Comparison of ENCODE assay signal across 18 cellular contexts in genomic region chr9:29556317-29556716, GRCh38.
DNase-seq lines count a peak whose midpoint lies in the region; ATAC-seq, FAIRE-seq and TF ChIP-seq lines count a peak whose summit lies in the region.
"Had no signal": no experiment of that assay in that cellular context is flagged by ENCODE, and none has a peak within 500 bp of the region (broad histone marks: within the 10 kb centered on the region; RNA-seq: fewer than 3 reads in every experiment).

No MANE protein-coding gene starts in this region.

- no peak for TF ChIP-seq POLR2A in transverse colon (IDR thresholded peaks at IDR 0.05)

- H3K4me1 ChIP-seq in ACC112 (ENCODE audit: control insufficient read depth, insufficient read depth, low read length, unreplicated experiment) (no peaks in the 10 kb centered on the region), astrocyte (ENCODE audit: insufficient read depth, low read length) (no peaks in the 10 kb centered on the region), transverse colon (no peaks in the 10 kb centered on the region)
- H3K4me1 ChIP-seq: tibial nerve had no signal

- H3K27me3 ChIP-seq in ACC112 (ENCODE audit: insufficient read depth, low read length), result no peaks in the 10 kb centered on the region
- H3K27me3 ChIP-seq in astrocyte (ENCODE audit: insufficient read depth, low read length), result no peaks in the 10 kb centered on the region
- no peaks in the 10 kb centered on the region for H3K27me3 ChIP-seq in transverse colon
- H3K27me3 ChIP-seq: esophagus squamous epithelium, tibial nerve had no signal

- H3K4me1 Mint-ChIP-seq in astrocyte (ENCODE audit: low read depth, unreplicated experiment) (no peaks in the 10 kb centered on the region), nephron progenitor cell (no peaks in the 10 kb centered on the region)
- H3K4me1 Mint-ChIP-seq: activated naive CD4-positive, alpha-beta T cell treated with anti-CD3 and anti-CD28 coated beads, Interleukin-2, amount 50 U/mL, for 24 hours; mesothelial cell of epicardium had no signal

- H3K36me3 Mint-ChIP-seq in astrocyte (ENCODE audit: low read depth, unreplicated experiment) (no peaks in the 10 kb centered on the region), nephron progenitor cell (ENCODE audit: low read depth) (no peaks in the 10 kb centered on the region)
- H3K36me3 Mint-ChIP-seq: activated naive CD4-positive, alpha-beta T cell treated with anti-CD3 and anti-CD28 coated beads, Interleukin-2, amount 50 U/mL, for 24 hours had no signal

- no peaks in the 10 kb centered on the region for H3K79me2 ChIP-seq in ACC112 (ENCODE audit: control insufficient read depth, insufficient read depth, low read length, unreplicated experiment)
- H3K79me2 ChIP-seq in astrocyte (ENCODE audit: insufficient read depth, low read length), result no peaks in the 10 kb centered on the region

- TF ChIP-seq CTCF in astrocyte (IDR thresholded peaks at IDR 0.05; ENCODE audit: insufficient read depth, low read depth, low read length), result no peak
- TF ChIP-seq CTCF in coronary artery (IDR thresholded peaks at IDR 0.05), result no peak
- TF ChIP-seq CTCF in transverse colon (IDR thresholded peaks at IDR 0.05), result no peak
- no peak for TF ChIP-seq CTCF in nephron progenitor cell (IDR thresholded peaks at IDR 0.05)

- H3K4me3 Mint-ChIP-seq in astrocyte (ENCODE audit: unreplicated experiment) (no peak overlapping the region), nephron progenitor cell (no peak overlapping the region)
- H3K4me3 Mint-ChIP-seq: activated naive CD4-positive, alpha-beta T cell treated with anti-CD3 and anti-CD28 coated beads, Interleukin-2, amount 50 U/mL, for 24 hours; mesothelial cell of epicardium had no signal

- no peak overlapping the region for H3K4me3 ChIP-seq in ACC112 (ENCODE audit: low read depth, low read length)
- H3K4me3 ChIP-seq in astrocyte (ENCODE audit: insufficient read depth, low read depth, low read length), result no peak overlapping the region
- no peak overlapping the region for H3K4me3 ChIP-seq in coronary artery
- no peak overlapping the region for H3K4me3 ChIP-seq in transverse colon
- H3K4me3 ChIP-seq: esophagus squamous epithelium, tibial nerve had no signal

- H3K9me3 Mint-ChIP-seq in astrocyte (ENCODE audit: unreplicated experiment) (peaks cover 11% of the 10 kb centered on the region), nephron progenitor cell (peaks cover 23% of the 10 kb centered on the region)
- H3K9me3 Mint-ChIP-seq: activated naive CD4-positive, alpha-beta T cell treated with anti-CD3 and anti-CD28 coated beads, Interleukin-2, amount 50 U/mL, for 24 hours had no signal

- in situ Hi-C loops in transverse colon (cut with MboI; ENCODE audit: low pct_ligation_motif_present in 1 of 4, low pct_unique_long_range_greater_than_20kb in 1 of 4, low sequenced_read_pairs in 3 of 4), result no loop called here

- H3K27me3 Mint-ChIP-seq in astrocyte (ENCODE audit: low read depth, unreplicated experiment), result no peaks in the 10 kb centered on the region
- H3K27me3 Mint-ChIP-seq in nephron progenitor cell (ENCODE audit: low read depth, poor library complexity), result no peaks in the 10 kb centered on the region
- H3K27me3 Mint-ChIP-seq: activated naive CD4-positive, alpha-beta T cell treated with anti-CD3 and anti-CD28 coated beads, Interleukin-2, amount 50 U/mL, for 24 hours had no signal

- H2AFZ ChIP-seq in ACC112 (ENCODE audit: low read length, unreplicated experiment) (no peak overlapping the region), astrocyte (ENCODE audit: low read depth, low read length) (no peak overlapping the region)

- no peak overlapping the region for H3K4me2 ChIP-seq in astrocyte (ENCODE audit: low read length)

- no peak for FAIRE-seq in astrocyte (lab: Jason Lieb, UNC)

- DNase-seq in LHCN-M2 (ENCODE audit: low read depth), result peak; percentile 90
- DNase-seq in astrocyte (ENCODE audit: low read depth), result peak; percentile 72
- peak; percentile 43 for DNase-seq in iris pigment epithelial cell (ENCODE audit: low read depth)
- no peak for DNase-seq in coronary artery (ENCODE audit: low spot score)
- DNase-seq in transverse colon, result no peak
- DNase-seq in nephron progenitor cell, result no peak
- DNase-seq: activated CD4-positive, CD25-positive, alpha-beta regulatory T cell; activated CD8-positive, alpha-beta memory T cell treated with anti-CD3 and anti-CD28 coated beads, Interleukin-2, amount 50 U/mL, for 4 hours; esophagus squamous epithelium; Karpas-422; NCI-H2081; NK-92 treated with Interleukin-12 subunit alpha and Interleukin-12 subunit beta, amount 100 ng/mL, for 24 hours; occipital lobe had no signal

- H3K27ac ChIP-seq in ACC112 (ENCODE audit: low read depth, low read length) (peak overlapping the region; percentile 59), astrocyte (ENCODE audit: low read depth, low read length) (no peak overlapping the region), coronary artery (no peak overlapping the region), transverse colon (no peak overlapping the region)
- H3K27ac ChIP-seq: tibial nerve had no signal

- H3K27ac Mint-ChIP-seq in astrocyte (ENCODE audit: unreplicated experiment) (no peak overlapping the region), nephron progenitor cell (no peak overlapping the region)
- H3K27ac Mint-ChIP-seq: activated naive CD4-positive, alpha-beta T cell treated with anti-CD3 and anti-CD28 coated beads, Interleukin-2, amount 50 U/mL, for 24 hours; mesothelial cell of epicardium had no signal

- H3K9ac ChIP-seq in astrocyte (ENCODE audit: low read length), result no peak overlapping the region

- H4K20me1 ChIP-seq in astrocyte (ENCODE audit: insufficient read depth, low read length), result no peaks in the 10 kb centered on the region

- WGBS in transverse colon (ENCODE audit: low coverage in 1 of 2), 2 donors, result 51% methylated on average over 3 of the region's 3 CpGs; no CpG with 5 or more reads in 1 of the 2 donors

- TF ChIP-seq EP300 in transverse colon (IDR thresholded peaks at IDR 0.05; ENCODE audit: low read depth), result no peak

- intact Hi-C loops in transverse colon (cut with DNase I; ENCODE audit: low total_unique reads), result no loop called here

- H3K36me3 ChIP-seq in ACC112 (ENCODE audit: insufficient read depth, low read length) (no peaks in the 10 kb centered on the region), astrocyte (ENCODE audit: insufficient read depth, low read length) (no peaks in the 10 kb centered on the region), transverse colon (no peaks in the 10 kb centered on the region)
- H3K36me3 ChIP-seq: esophagus squamous epithelium, tibial nerve had no signal

- ATAC-seq in HG02678 (IDR thresholded peaks at IDR 0.05; ENCODE audit: unreplicated experiment), result no peak

- H3K9me3 ChIP-seq in astrocyte (ENCODE audit: insufficient read depth, low read depth, low read length) (no peaks in the 10 kb centered on the region), transverse colon (no peaks in the 10 kb centered on the region)
- H3K9me3 ChIP-seq: esophagus squamous epithelium had no signal

Comparison
In these comparisons a context has a peak if more than half of its experiments do, and no peak if none do; other contexts are left out.
1. DNase-seq: peak in LHCN-M2 (single experiment), astrocyte (single experiment) and iris pigment epithelial cell (single experiment); none in coronary artery (single experiment), transverse colon (single experiment) and nephron progenitor cell (single experiment).